ENCODE assay signal across 9 cellular contexts in the genomic region with DNA sequence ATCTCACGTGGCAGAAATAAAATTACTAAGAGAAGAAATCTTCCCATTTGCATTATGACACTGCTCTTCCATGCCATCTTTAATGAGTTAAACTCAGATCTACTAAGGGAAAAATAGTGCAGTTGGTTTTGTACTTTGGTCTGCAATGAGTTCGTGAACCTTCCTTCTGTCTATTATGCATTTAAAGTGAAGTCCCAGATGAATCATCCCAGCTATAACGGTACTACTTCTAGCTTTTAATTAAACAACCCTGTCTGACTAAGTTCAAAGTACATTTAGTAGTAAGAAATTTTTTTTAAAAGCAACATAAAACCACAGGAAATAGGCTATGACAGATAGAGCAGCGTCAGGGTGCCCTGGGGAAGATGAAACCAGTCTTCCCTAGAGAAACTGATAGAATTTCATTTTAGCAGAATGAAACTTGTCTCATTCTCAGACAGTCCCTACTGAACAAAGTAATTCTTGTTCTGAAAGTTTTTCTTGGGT. TPM values are rescaled to one million over a fixed set of nuclear protein-coding genes. Genes with fewer than 3 reads are reported as not detected.
DNase-seq lines count a peak whose midpoint lies in the region; ATAC-seq and TF ChIP-seq lines count a peak whose summit lies in the region.
"Had no signal": no experiment of that assay in that cellular context is flagged by ENCODE, and none has a peak within 500 bp of the region (broad histone marks: within the 10 kb centered on the region; RNA-seq: fewer than 3 reads in every experiment).

No MANE protein-coding gene starts in this region.

- H3K4me1 Mint-ChIP-seq in activated T-cell treated with anti-CD3 and anti-CD28 coated beads, Interleukin-2, amount 50 U/mL, for 24 hours (ENCODE audit: low read depth), result peaks cover 54% of the 10 kb centered on the region
- peaks cover 10% of the 10 kb centered on the region for H3K4me1 Mint-ChIP-seq in memory B cell

- TF ChIP-seq CTCF in testis (IDR thresholded peaks at IDR 0.05), result no peak

- H3K27me3 ChIP-seq in testis, result no peaks in the 10 kb centered on the region

- no peaks in the 10 kb centered on the region for H3K27me3 Mint-ChIP-seq in activated T-cell treated with anti-CD3 and anti-CD28 coated beads, Interleukin-2, amount 50 U/mL, for 24 hours
- peaks cover 13% of the 10 kb centered on the region for H3K27me3 Mint-ChIP-seq in memory B cell

- ATAC-seq in GM18502 (IDR thresholded peaks at IDR 0.05; ENCODE audit: poor library complexity, unreplicated experiment) (peak; percentile 54), HG03558 (IDR thresholded peaks at IDR 0.05; ENCODE audit: extremely low read depth, unreplicated experiment) (peak; percentile 43), memory B cell (ENCODE audit: low read depth) (peak; percentile 69)

- H3K27ac ChIP-seq in testis, result no peak overlapping the region

- intact Hi-C loops in testis (cut with DNase I; ENCODE audit: low total_unique reads), result no loop called here

- no peak for DNase-seq in activated T-cell treated with anti-CD3 and anti-CD28 coated beads, Interleukin-2, amount 50 U/mL, for 24 hours
- DNase-seq in memory B cell (ENCODE audit: low spot score in 2 of 2) (no peak), testis (no peak), AG20443 (ENCODE audit: low spot score) (no peak), CD1c-positive myeloid dendritic cell (ENCODE audit: extremely low spot score) (no peak)
- DNase-seq in NK-92 treated with Interleukin-12 subunit alpha and Interleukin-12 subunit beta, amount 100 ng/mL, for 24 hours (lab: John Stamatoyannopoulos, UW), result no peak

- no peaks in the 10 kb centered on the region for H3K4me1 ChIP-seq in testis

- H3K4me3 Mint-ChIP-seq in activated T-cell treated with anti-CD3 and anti-CD28 coated beads, Interleukin-2, amount 50 U/mL, for 24 hours, result peak overlapping the region; percentile 18
- no peak overlapping the region for H3K4me3 Mint-ChIP-seq in memory B cell

- H3K36me3 ChIP-seq in testis (ENCODE audit: low read depth, missing control alignments), result no peaks in the 10 kb centered on the region

- TF ChIP-seq POLR2A in testis (IDR thresholded peaks at IDR 0.05), result no peak

- H3K4me3 ChIP-seq in testis, result no peak overlapping the region

- H3K9me3 Mint-ChIP-seq in activated T-cell treated with anti-CD3 and anti-CD28 coated beads, Interleukin-2, amount 50 U/mL, for 24 hours, result no peaks in the 10 kb centered on the region
- H3K9me3 Mint-ChIP-seq in memory B cell, result no peaks in the 10 kb centered on the region

- H3K27ac Mint-ChIP-seq in activated T-cell treated with anti-CD3 and anti-CD28 coated beads, Interleukin-2, amount 50 U/mL, for 24 hours, result peak overlapping the region; percentile 97
- no peak overlapping the region for H3K27ac Mint-ChIP-seq in memory B cell

- no peaks in the 10 kb centered on the region for H3K9me3 ChIP-seq in testis

- 62 to 65% methylated on average over 4 of the region's 4 CpGs for WGBS in testis, 2 donors

- no peaks in the 10 kb centered on the region for H3K36me3 Mint-ChIP-seq in activated T-cell treated with anti-CD3 and anti-CD28 coated beads, Interleukin-2, amount 50 U/mL, for 24 hours (ENCODE audit: low read depth)
- H3K36me3 Mint-ChIP-seq in memory B cell, result no peaks in the 10 kb centered on the region

RNA-seq across cellular contexts. Expression of gene TMIGD1, which starts 1.8 kb away (rescaled TPM):
- not detected for total RNA-seq in testis
- polyA plus RNA-seq in testis (ENCODE audit: insufficient read depth, low read depth, low replicate concordance), result not detected
- total RNA-seq: lung microvascular endothelial cell had no signal

RNA-seq across cellular contexts. Expression of gene BLMH, which starts 40.4 kb away (rescaled TPM):
- 10 to 100 TPM; 46.9 to 54.9 TPM for total RNA-seq in testis
- 36.4 TPM for polyA plus RNA-seq in testis (ENCODE audit: insufficient read depth, low read depth, low replicate concordance)

RNA-seq across cellular contexts. Expression of gene CPD, which starts 46.6 kb away (rescaled TPM):
- 100 to 1,000 TPM; 134 to 194 TPM for total RNA-seq in testis
- 108 TPM for polyA plus RNA-seq in testis (ENCODE audit: insufficient read depth, low read depth, low replicate concordance)
